37 cellular contexts compared by ENCODE assay signal in the genomic region with DNA sequence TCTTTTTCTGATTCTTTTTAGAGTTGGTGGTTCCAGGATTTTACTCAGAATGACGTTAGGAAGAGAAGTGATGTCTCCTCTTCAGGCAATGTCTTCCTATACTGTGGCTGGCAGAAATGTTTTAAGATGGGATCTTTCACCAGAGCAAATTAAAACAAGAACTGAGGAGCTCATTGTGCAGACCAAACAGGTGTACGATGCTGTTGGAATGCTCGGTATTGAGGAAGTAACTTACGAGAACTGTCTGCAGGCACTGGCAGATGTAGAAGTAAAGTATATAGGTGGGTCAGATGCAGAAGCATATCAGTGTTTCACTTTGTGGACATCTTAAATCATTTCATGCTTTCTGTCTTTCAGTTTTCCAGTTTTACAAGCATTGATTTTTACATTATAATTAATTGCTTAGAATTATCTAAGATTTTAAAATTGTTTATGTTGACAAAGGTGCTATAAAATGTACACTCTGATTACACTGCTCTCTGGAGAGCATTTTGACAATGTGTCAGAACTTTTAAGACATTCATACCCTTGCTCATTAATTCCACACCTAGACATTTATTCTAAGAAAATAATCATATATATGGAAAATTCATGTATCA.
"Had no signal": no experiment of that assay in that cellular context is flagged by ENCODE, and none has a peak within 500 bp of the region (broad histone marks: within the 10 kb centered on the region; RNA-seq: fewer than 3 reads in every experiment).

No MANE protein-coding gene starts in this region.

- H3K27me3 Mint-ChIP-seq: activated B cell treated with CpG ODN at 0.5 μM for 24 hours; activated CD4-positive, alpha-beta memory T cell treated with anti-CD3 and anti-CD28 coated beads for 36 hours; activated CD4-positive, alpha-beta T cell treated with anti-CD3 and anti-CD28 coated beads, Interleukin-2, amount 10 ng/mL, durations not matched to agents 24 days and 14 days; activated CD8-positive, alpha-beta T cell treated with anti-CD3 and anti-CD28 coated beads for 36 hours; activated naive CD8-positive, alpha-beta T cell treated with anti-CD3 and anti-CD28 coated beads for 36 hours; activated T-helper 17 cell treated with anti-CD3 and anti-CD28 coated beads, Interleukin-2, amount 50 U/mL, for 72 hours; central memory CD8-positive, alpha-beta T cell; T-helper 17 cell had no signal

- H3K4me3 Mint-ChIP-seq: activated B cell treated with CpG ODN at 0.5 μM for 24 hours; activated CD4-positive, alpha-beta memory T cell treated with anti-CD3 and anti-CD28 coated beads for 36 hours; activated CD4-positive, alpha-beta T cell treated with anti-CD3 and anti-CD28 coated beads, Interleukin-2, amount 10 ng/mL, durations not matched to agents 24 days and 14 days; activated CD8-positive, alpha-beta T cell treated with anti-CD3 and anti-CD28 coated beads for 36 hours; activated naive CD4-positive, alpha-beta T cell treated with anti-CD3 and anti-CD28 coated beads for 36 hours; activated naive CD8-positive, alpha-beta T cell treated with anti-CD3 and anti-CD28 coated beads for 36 hours; activated T-cell treated with anti-CD3 and anti-CD28 coated beads, Interleukin-2, amount 50 U/mL, for 4 hours; activated T-cell treated with anti-CD3 and anti-CD28 coated beads, Interleukin-2, amount 50 U/mL, for 72 hours; activated T-helper 1 cell treated with anti-CD3 and anti-CD28 coated beads, Interleukin-12 subunit alpha, Interleukin-12 subunit beta, Interleukin-2, Interleukin-4 antibody, amounts not matched to agents 30 ng/mL and 10 ng/mL and 1 ng/mL, durations not matched to agents 14 hours and 24 hours and 36 hours; activated T-helper 17 cell treated with anti-CD3 and anti-CD28 coated beads, Interleukin-2, amount 50 U/mL, for 72 hours; central memory CD8-positive, alpha-beta T cell; T-helper 17 cell had no signal

- H3K4me1 ChIP-seq: adrenal gland, body of pancreas had no signal

- DNase-seq: activated B cell treated with CpG ODN at 0.5 μM for 24 hours; activated CD4-positive, alpha-beta memory T cell treated with anti-CD3 and anti-CD28 coated beads for 36 hours; activated CD4-positive, alpha-beta T cell treated with anti-CD3 and anti-CD28 coated beads for 4 hours; activated CD4-positive, alpha-beta T cell treated with anti-CD3 and anti-CD28 coated beads, Interleukin-2, amount 10 ng/mL, durations not matched to agents 24 days and 14 days; activated CD4-positive, alpha-beta T cell treated with anti-CD3 and anti-CD28 coated beads, Interleukin-2, amount 50 U/mL, for 1 hour; activated CD4-positive, alpha-beta T cell treated with anti-CD3 and anti-CD28 coated beads, Interleukin-2, amount 50 U/mL, for 4 hours; activated CD4-positive, CD25-positive, alpha-beta regulatory T cell treated with anti-CD3 and anti-CD28 coated beads, Interleukin-2, amount 50 U/mL, for 72 hours; activated CD8-positive, alpha-beta memory T cell treated with anti-CD3 and anti-CD28 coated beads, Interleukin-2, amount 50 U/mL, for 4 hours; activated CD8-positive, alpha-beta T cell treated with anti-CD3 and anti-CD28 coated beads for 36 hours; activated effector memory CD4-positive, alpha-beta T cell treated with anti-CD3 and anti-CD28 coated beads, Interleukin-2, amount 50 U/mL, for 16 hours; activated gamma-delta T cell treated with Interleukin-2 at 50 U/mL for 16 hours; activated naive CD4-positive, alpha-beta T cell; activated naive CD4-positive, alpha-beta T cell treated with anti-CD3 and anti-CD28 coated beads for 36 hours; activated naive CD4-positive, alpha-beta T cell treated with anti-CD3 and anti-CD28 coated beads, Interleukin-2, amount 50 U/mL, for 16 hours; activated naive CD8-positive, alpha-beta T cell treated with anti-CD3 and anti-CD28 coated beads for 36 hours; activated T-cell treated with anti-CD3 and anti-CD28 coated beads for 4 hours; activated T-cell treated with anti-CD3 and anti-CD28 coated beads, Interleukin-2, amount 50 U/mL, for 1 hour; activated T-cell treated with anti-CD3 and anti-CD28 coated beads, Interleukin-2, amount 50 U/mL, for 4 hours; activated T-cell treated with anti-CD3 and anti-CD28 coated beads, Interleukin-2, amount 50 U/mL, for 72 hours; adrenal gland; amniotic stem cell; aorta; body of pancreas; brain microvascular endothelial cell; caudate nucleus; cerebellar nuclear complex; T-helper 17 cell; T1000 had no signal

- H3K27ac ChIP-seq: adrenal gland, body of pancreas, brain microvascular endothelial cell, cardiac muscle cell, VCaP had no signal

- ATAC-seq: activated CD8-positive, alpha-beta T cell treated with anti-CD3 and anti-CD28 coated beads for 36 hours; activated naive CD4-positive, alpha-beta T cell treated with anti-CD3 and anti-CD28 coated beads, Interleukin-2, amount 50 U/mL, for 72 hours; activated T-cell treated with anti-CD3 and anti-CD28 coated beads, Interleukin-2, amount 50 U/mL, for 4 hours; activated T-cell treated with anti-CD3 and anti-CD28 coated beads, Interleukin-2, amount 50 U/mL, for 72 hours; activated T-helper 17 cell treated with anti-CD3 and anti-CD28 coated beads, Interleukin-2, amount 50 U/mL, for 72 hours; body of pancreas; T-helper 17 cell had no signal

- H3K9me3 Mint-ChIP-seq: activated B cell treated with CpG ODN at 0.5 μM for 24 hours; activated CD4-positive, alpha-beta memory T cell treated with anti-CD3 and anti-CD28 coated beads for 36 hours; activated CD4-positive, alpha-beta T cell treated with anti-CD3 and anti-CD28 coated beads, Interleukin-2, amount 10 ng/mL, durations not matched to agents 24 days and 14 days; activated CD8-positive, alpha-beta T cell treated with anti-CD3 and anti-CD28 coated beads for 36 hours; activated naive CD4-positive, alpha-beta T cell treated with anti-CD3 and anti-CD28 coated beads for 36 hours; activated naive CD4-positive, alpha-beta T cell treated with anti-CD3 and anti-CD28 coated beads, Interleukin-2, amount 50 U/mL, for 72 hours; activated naive CD8-positive, alpha-beta T cell treated with anti-CD3 and anti-CD28 coated beads for 36 hours; activated T-cell treated with anti-CD3 and anti-CD28 coated beads, Interleukin-2, amount 50 U/mL, for 4 hours; activated T-cell treated with anti-CD3 and anti-CD28 coated beads, Interleukin-2, amount 50 U/mL, for 72 hours; activated T-helper 1 cell treated with anti-CD3 and anti-CD28 coated beads, Interleukin-12 subunit alpha, Interleukin-12 subunit beta, Interleukin-2, Interleukin-4 antibody, amounts not matched to agents 30 ng/mL and 10 ng/mL and 1 ng/mL, durations not matched to agents 14 hours and 24 hours and 36 hours; activated T-helper 17 cell treated with anti-CD3 and anti-CD28 coated beads, Interleukin-2, amount 50 U/mL, for 72 hours; central memory CD8-positive, alpha-beta T cell had no signal

- FAIRE-seq: astrocyte, bronchial epithelial cell, TTC549 had no signal

- H3K27ac Mint-ChIP-seq: activated B cell treated with CpG ODN at 0.5 μM for 24 hours; activated CD4-positive, alpha-beta memory T cell treated with anti-CD3 and anti-CD28 coated beads for 36 hours; activated CD4-positive, alpha-beta T cell treated with anti-CD3 and anti-CD28 coated beads, Interleukin-2, amount 10 ng/mL, durations not matched to agents 24 days and 14 days; activated CD8-positive, alpha-beta T cell treated with anti-CD3 and anti-CD28 coated beads for 36 hours; activated naive CD4-positive, alpha-beta T cell treated with anti-CD3 and anti-CD28 coated beads for 36 hours; activated naive CD4-positive, alpha-beta T cell treated with anti-CD3 and anti-CD28 coated beads, Interleukin-2, amount 50 U/mL, for 72 hours; activated naive CD8-positive, alpha-beta T cell treated with anti-CD3 and anti-CD28 coated beads for 36 hours; activated T-cell treated with anti-CD3 and anti-CD28 coated beads, Interleukin-2, amount 50 U/mL, for 72 hours; activated T-helper 1 cell treated with anti-CD3 and anti-CD28 coated beads, Interleukin-12 subunit alpha, Interleukin-12 subunit beta, Interleukin-2, Interleukin-4 antibody, amounts not matched to agents 30 ng/mL and 10 ng/mL and 1 ng/mL, durations not matched to agents 14 hours and 24 hours and 36 hours; activated T-helper 17 cell treated with anti-CD3 and anti-CD28 coated beads, Interleukin-2, amount 50 U/mL, for 72 hours; T-helper 17 cell had no signal

- H3K36me3 ChIP-seq: adrenal gland, cardiac muscle cell had no signal

- H3K9me3 ChIP-seq: adrenal gland, body of pancreas had no signal

- H3K4me3 ChIP-seq: adrenal gland, body of pancreas, cardiac muscle cell had no signal

- H3K36me3 Mint-ChIP-seq: activated CD4-positive, alpha-beta memory T cell treated with anti-CD3 and anti-CD28 coated beads for 36 hours; activated naive CD4-positive, alpha-beta T cell treated with anti-CD3 and anti-CD28 coated beads, Interleukin-2, amount 50 U/mL, for 72 hours had no signal
